12 cellular contexts compared by ENCODE assay signal in the genomic region with DNA sequence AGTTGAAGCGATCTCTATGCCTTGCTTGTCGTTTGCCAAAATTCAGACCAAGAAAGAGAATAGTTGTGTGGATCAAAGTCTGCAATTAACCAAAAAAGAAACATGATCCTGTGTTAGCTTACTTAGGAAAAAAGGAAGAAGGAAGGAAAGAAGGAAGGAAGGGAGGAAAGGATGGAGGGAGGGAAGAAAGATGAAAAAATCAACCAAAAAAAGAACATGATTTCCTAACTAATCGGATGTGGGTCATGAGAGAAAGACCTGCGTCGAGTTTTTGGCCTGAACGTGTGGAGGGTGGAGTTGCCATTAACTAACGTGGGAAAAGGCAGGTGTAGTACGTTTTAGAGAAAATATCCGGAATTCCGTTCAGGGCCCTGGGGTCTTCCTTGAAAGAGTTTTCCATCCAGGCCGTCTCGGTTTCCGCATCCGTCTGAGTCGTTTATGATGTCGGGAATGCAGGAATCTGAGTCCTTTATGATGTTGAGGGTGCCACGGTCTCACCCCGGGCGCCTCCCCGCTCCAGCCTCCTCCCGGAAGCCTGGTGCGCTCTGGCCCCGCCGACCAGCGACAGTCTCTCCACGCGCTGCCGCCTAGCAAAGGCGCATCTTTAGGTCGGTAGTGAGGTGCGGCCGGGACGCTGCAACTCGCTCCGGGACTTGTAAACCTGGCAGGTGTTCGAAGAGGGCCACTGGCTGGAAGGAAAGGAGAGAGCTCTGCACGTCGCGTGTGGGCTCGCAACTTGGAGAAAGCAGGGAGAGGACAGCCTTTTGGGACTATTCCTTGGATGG. TPM values are rescaled to one million over a fixed set of nuclear protein-coding genes. Genes with fewer than 3 reads are reported as not detected.
A peak's percentile ranks its signal among the peaks of the same experiment; 100 is the strongest.
DNase-seq lines count a peak whose midpoint lies in the region; ATAC-seq and TF ChIP-seq lines count a peak whose summit lies in the region.
"Not testable (repeated sequence)": the region's sequence is repeated elsewhere in the genome, so short reads cannot be mapped to it uniquely, and the experiment has no call there.
"Had no signal": no experiment of that assay in that cellular context is flagged by ENCODE, and none has a peak within 500 bp of the region (broad histone marks: within the 10 kb centered on the region; RNA-seq: fewer than 3 reads in every experiment).

No MANE protein-coding gene starts in this region.

- H3K36me3 ChIP-seq in CD8-positive, alpha-beta memory T cell (ENCODE audit: insufficient read depth, low read length), result not testable (repeated sequence)

- not testable (repeated sequence) for H3K27me3 ChIP-seq in CD8-positive, alpha-beta memory T cell (ENCODE audit: insufficient read depth, low read length, poor library complexity, severe bottlenecking)

- not testable (repeated sequence) for H3K36me3 Mint-ChIP-seq in CD8-positive, alpha-beta memory T cell; IgD-negative memory B cell; activated CD8-positive, alpha-beta T cell treated with anti-CD3 and anti-CD28 coated beads, Interleukin-2, amount 10 ng/mL, durations not matched to agents 7 days and 5 days (ENCODE audit: low read depth); activated naive CD4-positive, alpha-beta T cell treated with anti-CD3 and anti-CD28 coated beads, Interleukin-2, amount 50 U/mL, for 24 hours; endothelial cell (ENCODE audit: low read depth, unreplicated experiment); natural killer cell treated with Interleukin-12 subunit alpha and Interleukin-12 subunit beta and Interleukin-15 and Interleukin-18, amount 100 ng/mL, for 72 hours; stimulated activated naive B cell treated with anti-CD40 and anti-IgM and Interleukin-4, amounts not matched to agents 10 μg/mL and 1 μg/mL and 100 μg/mL, for 72 hours

- H3K4me3 Mint-ChIP-seq in CD8-positive, alpha-beta memory T cell, result peak overlapping the region in 6 of 7 donors; percentile 27 to 70 (median 64)
- H3K4me3 Mint-ChIP-seq in IgD-negative memory B cell (peak overlapping the region in 3 of 4 donors; percentile 65 to 83 (median 77)), endothelial cell (ENCODE audit: unreplicated experiment) (peak overlapping the region; percentile 65)
- peak overlapping the region; percentile 66 for H3K4me3 Mint-ChIP-seq in activated CD8-positive, alpha-beta T cell treated with anti-CD3 and anti-CD28 coated beads, Interleukin-2, amount 10 ng/mL, durations not matched to agents 7 days and 5 days
- H3K4me3 Mint-ChIP-seq in activated naive CD4-positive, alpha-beta T cell treated with anti-CD3 and anti-CD28 coated beads, Interleukin-2, amount 50 U/mL, for 24 hours, result peak overlapping the region; percentile 79
- H3K4me3 Mint-ChIP-seq in natural killer cell treated with Interleukin-12 subunit alpha and Interleukin-12 subunit beta and Interleukin-15 and Interleukin-18, amount 100 ng/mL, for 72 hours, result peak overlapping the region; percentile 76
- H3K4me3 Mint-ChIP-seq in stimulated activated naive B cell treated with anti-CD40 and anti-IgM and Interleukin-4, amounts not matched to agents 10 μg/mL and 1 μg/mL and 100 μg/mL, for 72 hours, result peak overlapping the region; percentile 77

- not testable (repeated sequence) for H3K4me1 ChIP-seq in CD8-positive, alpha-beta memory T cell (ENCODE audit: insufficient read depth, low read length)

- H3K4me1 Mint-ChIP-seq in CD8-positive, alpha-beta memory T cell; IgD-negative memory B cell; activated naive CD4-positive, alpha-beta T cell treated with anti-CD3 and anti-CD28 coated beads, Interleukin-2, amount 50 U/mL, for 24 hours; endothelial cell (ENCODE audit: unreplicated experiment); natural killer cell treated with Interleukin-12 subunit alpha and Interleukin-12 subunit beta and Interleukin-15 and Interleukin-18, amount 100 ng/mL, for 72 hours (ENCODE audit: low read depth in 2 of 2); stimulated activated naive B cell treated with anti-CD40 and anti-IgM and Interleukin-4, amounts not matched to agents 10 μg/mL and 1 μg/mL and 100 μg/mL, for 72 hours: not testable (repeated sequence)
- H3K4me1 Mint-ChIP-seq in activated CD8-positive, alpha-beta T cell treated with anti-CD3 and anti-CD28 coated beads, Interleukin-2, amount 10 ng/mL, durations not matched to agents 7 days and 5 days (ENCODE audit: low read depth), result peaks cover 13% of the 10 kb centered on the region

- not testable (repeated sequence) for H3K4me3 ChIP-seq in CD8-positive, alpha-beta memory T cell (ENCODE audit: low read length)

- POLR2A ChIA-PET in CD8-positive, alpha-beta memory T cell (lab: Charles Lee); activated CD8-positive, alpha-beta T cell treated with anti-CD3 and anti-CD28 coated beads, Interleukin-2, amount 10 ng/mL, durations not matched to agents 7 days and 5 days (lab: Charles Lee): not testable (repeated sequence)

- not testable (repeated sequence) for H3K9me3 ChIP-seq in CD8-positive, alpha-beta memory T cell (ENCODE audit: low read length)

- H3K27me3 Mint-ChIP-seq in CD8-positive, alpha-beta memory T cell, result peaks cover 11 to 22% of the 10 kb centered on the region in 2 donors
- peaks cover 10% of the 10 kb centered on the region for H3K27me3 Mint-ChIP-seq in IgD-negative memory B cell
- H3K27me3 Mint-ChIP-seq in activated CD8-positive, alpha-beta T cell treated with anti-CD3 and anti-CD28 coated beads, Interleukin-2, amount 10 ng/mL, durations not matched to agents 7 days and 5 days (ENCODE audit: low read depth), result peaks cover 19% of the 10 kb centered on the region
- not testable (repeated sequence) for H3K27me3 Mint-ChIP-seq in activated naive CD4-positive, alpha-beta T cell treated with anti-CD3 and anti-CD28 coated beads, Interleukin-2, amount 50 U/mL, for 24 hours; endothelial cell (ENCODE audit: unreplicated experiment); natural killer cell treated with Interleukin-12 subunit alpha and Interleukin-12 subunit beta and Interleukin-15 and Interleukin-18, amount 100 ng/mL, for 72 hours; stimulated activated naive B cell treated with anti-CD40 and anti-IgM and Interleukin-4, amounts not matched to agents 10 μg/mL and 1 μg/mL and 100 μg/mL, for 72 hours

- H3K27ac Mint-ChIP-seq in CD8-positive, alpha-beta memory T cell; IgD-negative memory B cell; activated CD8-positive, alpha-beta T cell treated with anti-CD3 and anti-CD28 coated beads, Interleukin-2, amount 10 ng/mL, durations not matched to agents 7 days and 5 days; activated naive CD4-positive, alpha-beta T cell treated with anti-CD3 and anti-CD28 coated beads, Interleukin-2, amount 50 U/mL, for 24 hours; endothelial cell (ENCODE audit: unreplicated experiment); natural killer cell treated with Interleukin-12 subunit alpha and Interleukin-12 subunit beta and Interleukin-15 and Interleukin-18, amount 100 ng/mL, for 72 hours; stimulated activated naive B cell treated with anti-CD40 and anti-IgM and Interleukin-4, amounts not matched to agents 10 μg/mL and 1 μg/mL and 100 μg/mL, for 72 hours: not testable (repeated sequence)

- H3K9me3 Mint-ChIP-seq in CD8-positive, alpha-beta memory T cell; IgD-negative memory B cell; activated CD8-positive, alpha-beta T cell treated with anti-CD3 and anti-CD28 coated beads, Interleukin-2, amount 10 ng/mL, durations not matched to agents 7 days and 5 days (ENCODE audit: insufficient read depth); activated naive CD4-positive, alpha-beta T cell treated with anti-CD3 and anti-CD28 coated beads, Interleukin-2, amount 50 U/mL, for 24 hours; endothelial cell (ENCODE audit: unreplicated experiment); natural killer cell treated with Interleukin-12 subunit alpha and Interleukin-12 subunit beta and Interleukin-15 and Interleukin-18, amount 100 ng/mL, for 72 hours; stimulated activated naive B cell treated with anti-CD40 and anti-IgM and Interleukin-4, amounts not matched to agents 10 μg/mL and 1 μg/mL and 100 μg/mL, for 72 hours: not testable (repeated sequence)

- TF ChIP-seq CTCF in endothelial cell (IDR thresholded peaks at IDR 0.05; ENCODE audit: unreplicated experiment), result not testable (repeated sequence)

- peak; percentile 79 for ATAC-seq in activated CD8-positive, alpha-beta T cell treated with anti-CD3 and anti-CD28 coated beads, Interleukin-2, amount 10 ng/mL, durations not matched to agents 7 days and 5 days
- ATAC-seq in left colon, result peak; percentile 55
- peak; percentile 67 to 72 for ATAC-seq in natural killer cell treated with Interleukin-12 subunit alpha and Interleukin-12 subunit beta and Interleukin-15 and Interleukin-18, amount 100 ng/mL, for 72 hours
- peak; percentile 60 to 76 for ATAC-seq in stimulated activated naive B cell treated with anti-CD40 and anti-IgM and Interleukin-4, amounts not matched to agents 10 μg/mL and 1 μg/mL and 100 μg/mL, for 72 hours (replicated peaks)

- CTCF ChIA-PET in CD8-positive, alpha-beta memory T cell (lab: Charles Lee); activated CD8-positive, alpha-beta T cell treated with anti-CD3 and anti-CD28 coated beads, Interleukin-2, amount 10 ng/mL, durations not matched to agents 7 days and 5 days (lab: Charles Lee): not testable (repeated sequence)

- H3K27ac ChIP-seq in CD8-positive, alpha-beta memory T cell (ENCODE audit: low read depth, low read length), result not testable (repeated sequence)

- intact Hi-C loops in left colon (cut with DNase I, micrococcal nuclease), result not testable (repeated sequence)

- not testable (repeated sequence) for DNase-seq in CD8-positive, alpha-beta memory T cell; activated CD8-positive, alpha-beta T cell treated with anti-CD3 and anti-CD28 coated beads, Interleukin-2, amount 10 ng/mL, durations not matched to agents 7 days and 5 days; endothelial cell (ENCODE audit: low spot score); left colon; natural killer cell treated with Interleukin-12 subunit alpha and Interleukin-12 subunit beta and Interleukin-15 and Interleukin-18, amount 100 ng/mL, for 72 hours (ENCODE audit: low spot score); stimulated activated naive B cell treated with anti-CD40 and anti-IgM and Interleukin-4, amounts not matched to agents 10 μg/mL and 1 μg/mL and 100 μg/mL, for 72 hours

RNA-seq across cellular contexts. Expression of a gene that starts 34.9 kb away (rescaled TPM):
- total RNA-seq in CD8-positive, alpha-beta memory T cell, result not detected
- not detected for polyA plus RNA-seq in CD8-positive, alpha-beta memory T cell
- 0.43 TPM for polyA plus RNA-seq in IgD-negative memory B cell
- total RNA-seq in activated CD8-positive, alpha-beta T cell treated with anti-CD3 and anti-CD28 coated beads, Interleukin-2, amount 10 ng/mL, durations not matched to agents 7 days and 5 days, result not detected
- total RNA-seq in endothelial cell (ENCODE audit: unreplicated experiment) (not detected), left colon (1 to 10 TPM in 1 of 2 donors, not detected in 1; 3.5 TPM)
- total RNA-seq in natural killer cell treated with Interleukin-12 subunit alpha and Interleukin-12 subunit beta and Interleukin-15 and Interleukin-18, amount 100 ng/mL, for 72 hours, result 1 to 10 TPM in 1 of 2 donors, under 1 TPM in 1; 0.93 to 1.3 TPM
- total RNA-seq: GM12878, GM23248, M059J had no signal
- polyA plus RNA-seq: A549, GM12878, GM23248 had no signal
